In genomic region chr14:95363468-95363954, GRCh38 we compare ENCODE assay signal across 1 cellular context.
TF ChIP-seq lines count a peak whose summit lies in the region.

No MANE protein-coding gene starts in this region.

TF ChIP-seq in GM12891, 5 proteins besides CTCF, POLR2A, EP300 and RAD21:
- TF ChIP-seq PAX5 (IDR thresholded peaks at IDR 0.05; ENCODE audit: insufficient read depth, low read length, severe bottlenecking) (no peak), POLR2AphosphoS5 (IDR thresholded peaks at IDR 0.05; ENCODE audit: low read depth, low read length) (no peak), SPI1 (IDR thresholded peaks at IDR 0.05; ENCODE audit: low read depth, low read length) (no peak), TAF1 (IDR thresholded peaks at IDR 0.05; ENCODE audit: low read depth, low read length) (no peak), POU2F2 (IDR thresholded peaks at IDR 0.05; ENCODE audit: low read depth, low read length) (peak; percentile 54; the same call in 1 of the 2 replicates)
TF ChIP-seq in GM12891: peak in this region for 1.
